1 cellular context compared by ENCODE assay signal in the genomic region with DNA sequence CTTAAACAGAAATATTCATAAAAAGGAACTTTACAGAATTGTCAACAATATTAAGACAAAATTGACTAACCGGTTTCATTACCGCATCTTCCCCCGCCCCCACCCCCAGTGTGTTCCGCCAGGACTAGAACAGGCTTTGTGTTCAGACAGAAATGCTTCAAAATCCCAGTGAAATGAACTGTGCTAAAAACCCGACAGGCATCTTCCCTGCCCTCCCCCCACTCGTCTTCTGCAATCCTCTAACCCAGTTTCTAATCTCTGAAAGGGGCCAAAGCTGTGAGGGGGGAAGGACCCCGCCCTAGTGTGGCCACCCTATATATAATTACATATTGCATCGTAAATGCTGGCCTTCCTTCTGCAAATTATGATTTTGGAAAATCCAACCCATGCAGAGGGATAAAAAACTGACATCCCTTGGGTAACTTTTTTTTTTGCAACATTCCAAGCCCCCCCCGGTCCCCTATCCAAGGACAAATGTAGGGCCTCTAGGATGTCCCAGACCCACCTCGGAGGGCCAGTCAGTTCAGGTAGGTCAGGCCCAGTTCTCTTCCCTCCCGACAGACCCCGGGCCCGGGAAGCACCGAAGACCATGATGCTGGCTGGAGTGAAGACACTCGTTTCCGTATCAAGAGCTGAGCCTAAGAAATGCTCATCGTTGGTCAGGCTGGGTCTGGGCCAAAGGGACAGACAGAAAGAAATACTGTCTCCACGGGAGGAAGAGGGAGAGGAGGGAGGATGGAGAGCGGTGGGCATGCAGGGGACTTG.
TF ChIP-seq lines count a peak whose summit lies in the region.

No MANE protein-coding gene starts in this region.

TF ChIP-seq in GM23338, 12 proteins besides CTCF, POLR2A, EP300 and RAD21:
- TF ChIP-seq, protein P1, sequence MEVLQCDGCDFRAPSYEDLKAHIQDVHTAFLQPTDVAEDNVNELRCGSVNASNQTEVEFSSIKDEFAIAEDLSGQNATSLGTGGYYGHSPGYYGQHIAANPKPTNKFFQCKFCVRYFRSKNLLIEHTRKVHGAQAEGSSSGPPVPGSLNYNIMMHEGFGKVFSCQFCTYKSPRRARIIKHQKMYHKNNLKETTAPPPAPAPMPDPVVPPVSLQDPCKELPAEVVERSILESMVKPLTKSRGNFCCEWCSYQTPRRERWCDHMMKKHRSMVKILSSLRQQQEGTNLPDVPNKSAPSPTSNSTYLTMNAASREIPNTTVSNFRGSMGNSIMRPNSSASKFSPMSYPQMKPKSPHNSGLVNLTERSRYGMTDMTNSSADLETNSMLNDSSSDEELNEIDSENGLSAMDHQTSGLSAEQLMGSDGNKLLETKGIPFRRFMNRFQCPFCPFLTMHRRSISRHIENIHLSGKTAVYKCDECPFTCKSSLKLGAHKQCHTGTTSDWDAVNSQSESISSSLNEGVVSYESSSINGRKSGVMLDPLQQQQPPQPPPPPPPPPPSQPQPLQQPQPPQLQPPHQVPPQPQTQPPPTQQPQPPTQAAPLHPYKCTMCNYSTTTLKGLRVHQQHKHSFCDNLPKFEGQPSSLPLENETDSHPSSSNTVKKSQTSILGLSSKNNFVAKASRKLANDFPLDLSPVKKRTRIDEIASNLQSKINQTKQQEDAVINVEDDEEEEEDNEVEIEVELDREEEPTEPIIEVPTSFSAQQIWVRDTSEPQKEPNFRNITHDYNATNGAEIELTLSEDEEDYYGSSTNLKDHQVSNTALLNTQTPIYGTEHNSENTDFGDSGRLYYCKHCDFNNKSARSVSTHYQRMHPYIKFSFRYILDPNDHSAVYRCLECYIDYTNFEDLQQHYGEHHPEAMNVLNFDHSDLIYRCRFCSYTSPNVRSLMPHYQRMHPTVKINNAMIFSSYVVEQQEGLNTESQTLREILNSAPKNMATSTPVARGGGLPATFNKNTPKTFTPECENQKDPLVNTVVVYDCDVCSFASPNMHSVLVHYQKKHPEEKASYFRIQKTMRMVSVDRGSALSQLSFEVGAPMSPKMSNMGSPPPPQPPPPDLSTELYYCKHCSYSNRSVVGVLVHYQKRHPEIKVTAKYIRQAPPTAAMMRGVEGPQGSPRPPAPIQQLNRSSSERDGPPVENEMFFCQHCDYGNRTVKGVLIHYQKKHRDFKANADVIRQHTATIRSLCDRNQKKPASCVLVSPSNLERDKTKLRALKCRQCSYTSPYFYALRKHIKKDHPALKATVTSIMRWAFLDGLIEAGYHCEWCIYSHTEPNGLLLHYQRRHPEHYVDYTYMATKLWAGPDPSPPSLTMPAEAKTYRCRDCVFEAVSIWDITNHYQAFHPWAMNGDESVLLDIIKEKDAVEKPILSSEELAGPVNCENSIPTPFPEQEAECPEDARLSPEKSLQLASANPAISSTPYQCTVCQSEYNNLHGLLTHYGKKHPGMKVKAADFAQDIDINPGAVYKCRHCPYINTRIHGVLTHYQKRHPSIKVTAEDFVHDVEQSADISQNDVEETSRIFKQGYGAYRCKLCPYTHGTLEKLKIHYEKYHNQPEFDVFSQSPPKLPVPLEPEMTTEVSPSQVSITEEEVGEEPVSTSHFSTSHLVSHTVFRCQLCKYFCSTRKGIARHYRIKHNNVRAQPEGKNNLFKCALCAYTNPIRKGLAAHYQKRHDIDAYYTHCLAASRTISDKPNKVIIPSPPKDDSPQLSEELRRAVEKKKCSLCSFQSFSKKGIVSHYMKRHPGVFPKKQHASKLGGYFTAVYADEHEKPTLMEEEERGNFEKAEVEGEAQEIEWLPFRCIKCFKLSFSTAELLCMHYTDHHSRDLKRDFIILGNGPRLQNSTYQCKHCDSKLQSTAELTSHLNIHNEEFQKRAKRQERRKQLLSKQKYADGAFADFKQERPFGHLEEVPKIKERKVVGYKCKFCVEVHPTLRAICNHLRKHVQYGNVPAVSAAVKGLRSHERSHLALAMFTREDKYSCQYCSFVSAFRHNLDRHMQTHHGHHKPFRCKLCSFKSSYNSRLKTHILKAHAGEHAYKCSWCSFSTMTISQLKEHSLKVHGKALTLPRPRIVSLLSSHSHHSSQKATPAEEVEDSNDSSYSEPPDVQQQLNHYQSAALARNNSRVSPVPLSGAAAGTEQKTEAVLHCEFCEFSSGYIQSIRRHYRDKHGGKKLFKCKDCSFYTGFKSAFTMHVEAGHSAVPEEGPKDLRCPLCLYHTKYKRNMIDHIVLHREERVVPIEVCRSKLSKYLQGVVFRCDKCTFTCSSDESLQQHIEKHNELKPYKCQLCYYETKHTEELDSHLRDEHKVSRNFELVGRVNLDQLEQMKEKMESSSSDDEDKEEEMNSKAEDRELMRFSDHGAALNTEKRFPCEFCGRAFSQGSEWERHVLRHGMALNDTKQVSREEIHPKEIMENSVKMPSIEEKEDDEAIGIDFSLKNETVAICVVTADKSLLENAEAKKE (CRISPR knock-in tag; IDR thresholded peaks at IDR 0.05) = no peak
- TF ChIP-seq EZH2 (IDR thresholded peaks at IDR 0.05; ENCODE audit: low read depth, unreplicated experiment) (no peak), JUNB (IDR thresholded peaks at IDR 0.05; ENCODE audit: unreplicated experiment) (no peak), EZH2phosphoT487 (IDR thresholded peaks at IDR 0.05; ENCODE audit: unreplicated experiment) (no peak), CREB1 (CRISPR knock-in tag; IDR thresholded peaks at IDR 0.05; ENCODE audit: low read depth) (no peak)
- TF ChIP-seq, protein P2, sequence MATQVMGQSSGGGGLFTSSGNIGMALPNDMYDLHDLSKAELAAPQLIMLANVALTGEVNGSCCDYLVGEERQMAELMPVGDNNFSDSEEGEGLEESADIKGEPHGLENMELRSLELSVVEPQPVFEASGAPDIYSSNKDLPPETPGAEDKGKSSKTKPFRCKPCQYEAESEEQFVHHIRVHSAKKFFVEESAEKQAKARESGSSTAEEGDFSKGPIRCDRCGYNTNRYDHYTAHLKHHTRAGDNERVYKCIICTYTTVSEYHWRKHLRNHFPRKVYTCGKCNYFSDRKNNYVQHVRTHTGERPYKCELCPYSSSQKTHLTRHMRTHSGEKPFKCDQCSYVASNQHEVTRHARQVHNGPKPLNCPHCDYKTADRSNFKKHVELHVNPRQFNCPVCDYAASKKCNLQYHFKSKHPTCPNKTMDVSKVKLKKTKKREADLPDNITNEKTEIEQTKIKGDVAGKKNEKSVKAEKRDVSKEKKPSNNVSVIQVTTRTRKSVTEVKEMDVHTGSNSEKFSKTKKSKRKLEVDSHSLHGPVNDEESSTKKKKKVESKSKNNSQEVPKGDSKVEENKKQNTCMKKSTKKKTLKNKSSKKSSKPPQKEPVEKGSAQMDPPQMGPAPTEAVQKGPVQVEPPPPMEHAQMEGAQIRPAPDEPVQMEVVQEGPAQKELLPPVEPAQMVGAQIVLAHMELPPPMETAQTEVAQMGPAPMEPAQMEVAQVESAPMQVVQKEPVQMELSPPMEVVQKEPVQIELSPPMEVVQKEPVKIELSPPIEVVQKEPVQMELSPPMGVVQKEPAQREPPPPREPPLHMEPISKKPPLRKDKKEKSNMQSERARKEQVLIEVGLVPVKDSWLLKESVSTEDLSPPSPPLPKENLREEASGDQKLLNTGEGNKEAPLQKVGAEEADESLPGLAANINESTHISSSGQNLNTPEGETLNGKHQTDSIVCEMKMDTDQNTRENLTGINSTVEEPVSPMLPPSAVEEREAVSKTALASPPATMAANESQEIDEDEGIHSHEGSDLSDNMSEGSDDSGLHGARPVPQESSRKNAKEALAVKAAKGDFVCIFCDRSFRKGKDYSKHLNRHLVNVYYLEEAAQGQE (IDR thresholded peaks at IDR 0.05; ENCODE audit: unreplicated experiment) = no peak
- TF ChIP-seq, protein P3, sequence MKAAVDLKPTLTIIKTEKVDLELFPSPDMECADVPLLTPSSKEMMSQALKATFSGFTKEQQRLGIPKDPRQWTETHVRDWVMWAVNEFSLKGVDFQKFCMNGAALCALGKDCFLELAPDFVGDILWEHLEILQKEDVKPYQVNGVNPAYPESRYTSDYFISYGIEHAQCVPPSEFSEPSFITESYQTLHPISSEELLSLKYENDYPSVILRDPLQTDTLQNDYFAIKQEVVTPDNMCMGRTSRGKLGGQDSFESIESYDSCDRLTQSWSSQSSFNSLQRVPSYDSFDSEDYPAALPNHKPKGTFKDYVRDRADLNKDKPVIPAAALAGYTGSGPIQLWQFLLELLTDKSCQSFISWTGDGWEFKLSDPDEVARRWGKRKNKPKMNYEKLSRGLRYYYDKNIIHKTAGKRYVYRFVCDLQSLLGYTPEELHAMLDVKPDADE (IDR thresholded peaks at IDR 0.05) = no peak
